Comparison of ENCODE assay signal across 10 cellular contexts in genomic region chr10:74620626-74621025, GRCh38.
"Had no signal": no experiment of that assay in that cellular context is flagged by ENCODE, and none has a peak within 500 bp of the region (broad histone marks: within the 10 kb centered on the region; RNA-seq: fewer than 3 reads in every experiment).

No MANE protein-coding gene starts in this region.

- H3K27ac ChIP-seq: HL-60 had no signal

- H3K4me1 ChIP-seq: HAP-1 had no signal

- H3K9me3 ChIP-seq: HAP-1 had no signal

- H3K36me3 ChIP-seq: HAP-1 had no signal

- DNase-seq: H7, HFFc6, Kasumi-1, KG1 had no signal

- FAIRE-seq: H1, HepG2 had no signal

- H3K4me2 ChIP-seq: GM23338 had no signal

- ATAC-seq: GM23338, HCT116, HepG2 had no signal

- H3K4me3 ChIP-seq: GM23338, HAP-1 had no signal
